In genomic region chr9:134422301-134422700, GRCh38 we compare ENCODE assay signal across 13 cellular contexts.
DNase-seq lines count a peak whose midpoint lies in the region; ATAC-seq, FAIRE-seq and TF ChIP-seq lines count a peak whose summit lies in the region.
"Had no signal": no experiment of that assay in that cellular context is flagged by ENCODE, and none has a peak within 500 bp of the region (broad histone marks: within the 10 kb centered on the region; RNA-seq: fewer than 3 reads in every experiment).

No MANE protein-coding gene starts in this region.

- peaks cover 5% of the 10 kb centered on the region for H3K36me3 Mint-ChIP-seq in mesothelial cell of epicardium
- H3K36me3 Mint-ChIP-seq: IgD-negative memory B cell had no signal

- no peak for TF ChIP-seq EP300 in gastroesophageal sphincter (IDR thresholded peaks at IDR 0.05)

- peak overlapping the region; percentile 34 for H3K27ac Mint-ChIP-seq in mesothelial cell of epicardium
- H3K27ac Mint-ChIP-seq: activated T-cell treated with anti-CD3 and anti-CD28 coated beads, Interleukin-2, amount 50 U/mL, for 72 hours; IgD-negative memory B cell had no signal

- H3K27me3 ChIP-seq in Peyer's patch (no peaks in the 10 kb centered on the region), gastroesophageal sphincter (no peaks in the 10 kb centered on the region)

- H3K4me1 ChIP-seq in Peyer's patch (peaks cover 0 to 37% (median 0%) of the 10 kb centered on the region in 4 donors), gastroesophageal sphincter (peaks cover 8 to 84% (median 33%) of the 10 kb centered on the region in 3 donors), urinary bladder (ENCODE audit: insufficient read depth) (no peaks in the 10 kb centered on the region)

- 30 to 37% methylated on average over 2 to 8 of the region's 21 CpGs for WGBS in gastroesophageal sphincter (ENCODE audit: low coverage in 1 of 2), 2 donors
- 45% methylated on average over 21 of the region's 21 CpGs for WGBS in urinary bladder

- H3K9me3 ChIP-seq in Peyer's patch: no peaks in the 10 kb centered on the region
- no peaks in the 10 kb centered on the region for H3K9me3 ChIP-seq in gastroesophageal sphincter

- DNase-seq in Peyer's patch (peak in 2 of 3 donors; percentile 91 to 95), mesothelial cell of epicardium (ENCODE audit: low spot score in 2 of 2, unreplicated experiment in 2 of 2) (no peak), HTR-8/SVneo (ENCODE audit: insufficient read length, low spot score) (no peak), T1000 (lab: John Stamatoyannopoulos, UW) (no peak), cerebellar cortex (ENCODE audit: low spot score) (no peak)
- DNase-seq: activated CD4-positive, alpha-beta T cell treated with anti-CD3 and anti-CD28 coated beads, Interleukin-2, amount 50 U/mL, for 1 hour; activated T-cell treated with anti-CD3 and anti-CD28 coated beads, Interleukin-2, amount 50 U/mL, for 72 hours; effector memory CD4-positive, alpha-beta T cell; T-helper 2 cell had no signal

- H3K4me3 ChIP-seq in Peyer's patch: no peak overlapping the region
- H3K4me3 ChIP-seq in gastroesophageal sphincter: no peak overlapping the region
- no peak overlapping the region for H3K4me3 ChIP-seq in urinary bladder (ENCODE audit: low read depth, low read length)

- H3K27ac ChIP-seq in Peyer's patch: peak overlapping the region in 3 of 4 donors; percentile 31 to 94 (median 69)
- peak overlapping the region in 3 of 4 donors; percentile 49 to 55 (median 55) for H3K27ac ChIP-seq in gastroesophageal sphincter
- peak overlapping the region; percentile 81 for H3K27ac ChIP-seq in urinary bladder (ENCODE audit: low read depth)

- FAIRE-seq in HTR-8/SVneo (lab: Jason Lieb, UNC): no peak
- FAIRE-seq: astrocyte had no signal

- H3K36me3 ChIP-seq in Peyer's patch (peaks cover 0 to 78% (median 0%) of the 10 kb centered on the region in 3 donors), gastroesophageal sphincter (peaks cover 0 to 92% of the 10 kb centered on the region in 2 donors), urinary bladder (ENCODE audit: insufficient read depth) (no peaks in the 10 kb centered on the region)

- H3K9me3 Mint-ChIP-seq in mesothelial cell of epicardium: no peaks in the 10 kb centered on the region
- H3K9me3 Mint-ChIP-seq: activated T-cell treated with anti-CD3 and anti-CD28 coated beads, Interleukin-2, amount 50 U/mL, for 72 hours; IgD-negative memory B cell had no signal

- TF ChIP-seq CTCF in Peyer's patch (IDR thresholded peaks at IDR 0.05): no peak
- no peak for TF ChIP-seq CTCF in gastroesophageal sphincter (IDR thresholded peaks at IDR 0.05)
- no peak for TF ChIP-seq CTCF in mesothelial cell of epicardium (IDR thresholded peaks at IDR 0.05; ENCODE audit: unreplicated experiment)

- no peak overlapping the region for H3K4me3 Mint-ChIP-seq in mesothelial cell of epicardium
- H3K4me3 Mint-ChIP-seq: activated T-cell treated with anti-CD3 and anti-CD28 coated beads, Interleukin-2, amount 50 U/mL, for 72 hours; IgD-negative memory B cell had no signal

- H3K27me3 Mint-ChIP-seq in mesothelial cell of epicardium (ENCODE audit: low read depth): no peaks in the 10 kb centered on the region

- peak; percentile 60 for ATAC-seq in gastroesophageal sphincter
- ATAC-seq: activated T-cell treated with anti-CD3 and anti-CD28 coated beads, Interleukin-2, amount 50 U/mL, for 72 hours had no signal

- H3K4me1 Mint-ChIP-seq in mesothelial cell of epicardium: peaks cover 10% of the 10 kb centered on the region
- H3K4me1 Mint-ChIP-seq: IgD-negative memory B cell had no signal

- TF ChIP-seq POLR2A in Peyer's patch (IDR thresholded peaks at IDR 0.05) (no peak), gastroesophageal sphincter (IDR thresholded peaks at IDR 0.05) (no peak)

Comparison
In these comparisons a context has a peak if more than half of its experiments do, and no peak if none do; other contexts are left out.
1. DNase-seq: peak in Peyer's patch (2 of 3); none in mesothelial cell of epicardium (0 of 2), HTR-8/SVneo (single experiment), T1000 (single experiment) and cerebellar cortex (single experiment).
2. Peak in every context shown above with its lines, with median percentiles within 50 percentile points of each other: H3K27ac ChIP-seq.